In the genomic region with DNA sequence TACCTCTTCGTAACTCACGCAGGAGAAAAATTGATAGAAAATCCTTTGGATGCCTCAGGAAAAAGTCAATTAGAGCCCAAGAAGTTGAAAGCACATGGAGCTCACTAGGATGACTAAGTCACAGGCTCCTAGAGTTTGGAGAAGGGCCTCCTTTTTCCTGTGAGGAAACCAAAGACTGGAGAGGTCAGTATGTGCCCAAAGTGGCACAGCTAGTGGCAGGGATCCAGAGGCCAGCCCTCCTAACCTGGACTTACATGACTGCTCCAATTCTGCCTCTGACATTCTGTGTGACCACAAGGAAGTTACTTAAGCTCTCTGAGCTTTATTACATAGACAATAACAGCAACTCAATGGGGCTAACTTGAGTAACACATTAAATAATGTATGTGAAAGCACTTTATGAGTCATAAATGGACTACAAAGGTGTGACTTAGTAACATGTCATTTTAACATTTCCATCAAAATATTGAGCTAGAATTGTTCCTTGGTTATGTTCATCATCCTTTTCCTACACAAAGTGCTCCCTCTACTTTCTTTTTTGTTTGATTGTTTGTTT, we compare ENCODE assay signal across 15 cellular contexts.
DNase-seq lines count a peak whose midpoint lies in the region; ATAC-seq and TF ChIP-seq lines count a peak whose summit lies in the region.
"Had no signal": no experiment of that assay in that cellular context is flagged by ENCODE, and none has a peak within 500 bp of the region (broad histone marks: within the 10 kb centered on the region; RNA-seq: fewer than 3 reads in every experiment).

No MANE protein-coding gene starts in this region.

- TF ChIP-seq CTCF in PC-3 (conservative IDR thresholded peaks at IDR 0.05; ENCODE audit: low read depth, low read length) (no peak), epithelial cell of esophagus (IDR thresholded peaks at IDR 0.05; ENCODE audit: insufficient read depth, low read depth, low read length, missing control alignments) (no peak), left lung (IDR thresholded peaks at IDR 0.05) (no peak)

- H3K9me2 ChIP-seq in PC-3 (replicated peaks; ENCODE audit: low read length) = no peaks in the 10 kb centered on the region

- intact Hi-C loops in PC-3 (cut with micrococcal nuclease) (no loop called here), left lung (cut with DNase I) (no loop called here)

- no TSS peak for BruUV-seq in PC-3 (replicated peaks; lab: Mats Ljungman, UMichigan)

- peak; percentile 34 to 61 for ATAC-seq in activated naive CD4-positive, alpha-beta T cell treated with anti-CD3 and anti-CD28 coated beads, Interleukin-2, amount 50 U/mL, for 72 hours
- ATAC-seq in PC-3 (no peak), left lung (peak; percentile 18)
- ATAC-seq: GM23338 had no signal

- no peaks in the 10 kb centered on the region for H4K20me1 ChIP-seq in PC-3 (ENCODE audit: low read length)
- H4K20me1 ChIP-seq: BLaER1 treated with 17β-estradiol and CSF1 and Interleukin-3, amounts not matched to agents 10 nM and 100 nM had no signal

- no peak overlapping the region for H3K4me2 ChIP-seq in PC-3 (ENCODE audit: low read length)
- H3K4me2 ChIP-seq: BLaER1 treated with 17β-estradiol and CSF1 and Interleukin-3, amounts not matched to agents 10 nM and 100 nM; GM23338 had no signal

- H3K27ac Mint-ChIP-seq in activated naive CD4-positive, alpha-beta T cell treated with anti-CD3 and anti-CD28 coated beads, Interleukin-2, amount 50 U/mL, for 72 hours = no peak overlapping the region
- no peak overlapping the region for H3K27ac Mint-ChIP-seq in activated naive CD4-positive, alpha-beta T cell treated with anti-CD3 and anti-CD28 coated beads, Interleukin-2, amount 10 ng/mL, durations not matched to agents 7 days and 5 days
- no peak overlapping the region for H3K27ac Mint-ChIP-seq in activated CD4-positive, alpha-beta memory T cell treated with anti-CD3 and anti-CD28 coated beads, Interleukin-2, amount 10 ng/mL, durations not matched to agents 7 days and 5 days
- H3K27ac Mint-ChIP-seq: CD4-positive, CD25-positive, alpha-beta regulatory T cell; GM23338 had no signal

- no peak overlapping the region for H3K4me3 ChIP-seq in PC-3 (ENCODE audit: low read length)
- no peak overlapping the region for H3K4me3 ChIP-seq in epithelial cell of esophagus (ENCODE audit: low read length)
- no peak overlapping the region for H3K4me3 ChIP-seq in left lung
- H3K4me3 ChIP-seq: BLaER1 treated with 17β-estradiol and CSF1 and Interleukin-3, amounts not matched to agents 10 nM and 100 nM; GM23338 had no signal

- H3K4me1 ChIP-seq in PC-3 (ENCODE audit: insufficient read depth, low read length) (no peaks in the 10 kb centered on the region), left lung (no peaks in the 10 kb centered on the region)

- peaks cover 24% of the 10 kb centered on the region for H3K27me3 ChIP-seq in PC-3 (ENCODE audit: low read length)
- no peaks in the 10 kb centered on the region for H3K27me3 ChIP-seq in left lung
- H3K27me3 ChIP-seq: BLaER1 treated with 17β-estradiol and CSF1 and Interleukin-3, amounts not matched to agents 10 nM and 100 nM had no signal

- H3K9ac ChIP-seq in PC-3 (ENCODE audit: low read length) = no peak overlapping the region
- H3K9ac ChIP-seq: BLaER1 treated with 17β-estradiol and CSF1 and Interleukin-3, amounts not matched to agents 10 nM and 100 nM had no signal

- H3K4me3 Mint-ChIP-seq in activated naive CD4-positive, alpha-beta T cell treated with anti-CD3 and anti-CD28 coated beads, Interleukin-2, amount 10 ng/mL, durations not matched to agents 7 days and 5 days = no peak overlapping the region
- no peak overlapping the region for H3K4me3 Mint-ChIP-seq in activated CD4-positive, alpha-beta memory T cell treated with anti-CD3 and anti-CD28 coated beads, Interleukin-2, amount 10 ng/mL, durations not matched to agents 7 days and 5 days
- H3K4me3 Mint-ChIP-seq: CD4-positive, CD25-positive, alpha-beta regulatory T cell; GM23338 had no signal

- no peaks in the 10 kb centered on the region for H3F3A ChIP-seq in PC-3 (ENCODE audit: low read length, unreplicated experiment)

- H3K27me3 Mint-ChIP-seq in activated naive CD4-positive, alpha-beta T cell treated with anti-CD3 and anti-CD28 coated beads, Interleukin-2, amount 10 ng/mL, durations not matched to agents 7 days and 5 days = no peaks in the 10 kb centered on the region
- H3K27me3 Mint-ChIP-seq in activated CD4-positive, alpha-beta memory T cell treated with anti-CD3 and anti-CD28 coated beads, Interleukin-2, amount 10 ng/mL, durations not matched to agents 7 days and 5 days = peaks cover 11% of the 10 kb centered on the region
- H3K27me3 Mint-ChIP-seq: CD4-positive, CD25-positive, alpha-beta regulatory T cell had no signal

- no peak for DNase-seq in activated naive CD4-positive, alpha-beta T cell treated with anti-CD3 and anti-CD28 coated beads, Interleukin-2, amount 50 U/mL, for 72 hours (ENCODE audit: low spot score in 2 of 2)
- DNase-seq in activated naive CD4-positive, alpha-beta T cell treated with anti-CD3 and anti-CD28 coated beads, Interleukin-2, amount 10 ng/mL, durations not matched to agents 7 days and 5 days = no peak
- peak; percentile 8 for DNase-seq in PC-3
- DNase-seq in epithelial cell of esophagus (ENCODE audit: low read depth) = peak; percentile 18
- no peak for DNase-seq in left lung
- no peak for DNase-seq in activated gamma-delta T cell (lab: John Stamatoyannopoulos, UW)
- DNase-seq in activated CD4-positive, alpha-beta memory T cell treated with anti-CD3 and anti-CD28 coated beads, Interleukin-2, amount 10 ng/mL, durations not matched to agents 7 days and 5 days = no peak
- no peak for DNase-seq in NCI-H2029 (lab: John Stamatoyannopoulos, UW)
- DNase-seq: 8988T; Calu3; CD4-positive, CD25-positive, alpha-beta regulatory T cell; DMS 273 treated with DMSO at 0.1 percent for 48 hours; H7 had no signal

- H2AFZ ChIP-seq in PC-3 (ENCODE audit: low read length) = no peak overlapping the region
- H2AFZ ChIP-seq: GM23338 had no signal

- no peak overlapping the region for H3K27ac ChIP-seq in PC-3 (ENCODE audit: low read length)
- H3K27ac ChIP-seq in left lung = no peak overlapping the region
- H3K27ac ChIP-seq: BLaER1 treated with 17β-estradiol and CSF1 and Interleukin-3, amounts not matched to agents 10 nM and 100 nM had no signal

- no peaks in the 10 kb centered on the region for H3K36me3 Mint-ChIP-seq in activated naive CD4-positive, alpha-beta T cell treated with anti-CD3 and anti-CD28 coated beads, Interleukin-2, amount 50 U/mL, for 72 hours
- H3K36me3 Mint-ChIP-seq in activated naive CD4-positive, alpha-beta T cell treated with anti-CD3 and anti-CD28 coated beads, Interleukin-2, amount 10 ng/mL, durations not matched to agents 7 days and 5 days = no peaks in the 10 kb centered on the region
- H3K36me3 Mint-ChIP-seq in activated CD4-positive, alpha-beta memory T cell treated with anti-CD3 and anti-CD28 coated beads, Interleukin-2, amount 10 ng/mL, durations not matched to agents 7 days and 5 days (ENCODE audit: low read depth) = no peaks in the 10 kb centered on the region
- H3K36me3 Mint-ChIP-seq: CD4-positive, CD25-positive, alpha-beta regulatory T cell had no signal

- POLR2A ChIA-PET in PC-3 (lab: Charles Lee; ENCODE audit: unreplicated experiment) = no interaction called here
- POLR2A ChIA-PET in activated CD4-positive, alpha-beta memory T cell treated with anti-CD3 and anti-CD28 coated beads, Interleukin-2, amount 10 ng/mL, durations not matched to agents 7 days and 5 days (lab: Charles Lee) = no interaction called here

- no peaks in the 10 kb centered on the region for H3K79me2 ChIP-seq in PC-3 (ENCODE audit: low read length)

- H3K9me3 ChIP-seq in PC-3 (ENCODE audit: low read length) = no peaks in the 10 kb centered on the region
- no peaks in the 10 kb centered on the region for H3K9me3 ChIP-seq in left lung
- H3K9me3 ChIP-seq: BLaER1 treated with 17β-estradiol and CSF1 and Interleukin-3, amounts not matched to agents 10 nM and 100 nM had no signal

- CTCF ChIA-PET in activated naive CD4-positive, alpha-beta T cell treated with anti-CD3 and anti-CD28 coated beads, Interleukin-2, amount 10 ng/mL, durations not matched to agents 7 days and 5 days (lab: Charles Lee) = no interaction called here
- CTCF ChIA-PET in PC-3 (lab: Charles Lee) = no interaction called here
- CTCF ChIA-PET in activated CD4-positive, alpha-beta memory T cell treated with anti-CD3 and anti-CD28 coated beads, Interleukin-2, amount 10 ng/mL, durations not matched to agents 7 days and 5 days (lab: Charles Lee) = no interaction called here

- no peaks in the 10 kb centered on the region for H3K9me3 Mint-ChIP-seq in activated naive CD4-positive, alpha-beta T cell treated with anti-CD3 and anti-CD28 coated beads, Interleukin-2, amount 50 U/mL, for 72 hours
- no peaks in the 10 kb centered on the region for H3K9me3 Mint-ChIP-seq in activated naive CD4-positive, alpha-beta T cell treated with anti-CD3 and anti-CD28 coated beads, Interleukin-2, amount 10 ng/mL, durations not matched to agents 7 days and 5 days
- H3K9me3 Mint-ChIP-seq in activated CD4-positive, alpha-beta memory T cell treated with anti-CD3 and anti-CD28 coated beads, Interleukin-2, amount 10 ng/mL, durations not matched to agents 7 days and 5 days = no peaks in the 10 kb centered on the region
- H3K9me3 Mint-ChIP-seq: GM23338 had no signal

- no peaks in the 10 kb centered on the region for H3K4me1 Mint-ChIP-seq in activated naive CD4-positive, alpha-beta T cell treated with anti-CD3 and anti-CD28 coated beads, Interleukin-2, amount 10 ng/mL, durations not matched to agents 7 days and 5 days
- H3K4me1 Mint-ChIP-seq in activated CD4-positive, alpha-beta memory T cell treated with anti-CD3 and anti-CD28 coated beads, Interleukin-2, amount 10 ng/mL, durations not matched to agents 7 days and 5 days = no peaks in the 10 kb centered on the region
- H3K4me1 Mint-ChIP-seq: CD4-positive, CD25-positive, alpha-beta regulatory T cell had no signal

- H3K36me3 ChIP-seq in PC-3 (ENCODE audit: low read depth, low read length) (no peaks in the 10 kb centered on the region), left lung (no peaks in the 10 kb centered on the region)
- H3K36me3 ChIP-seq: BLaER1 treated with 17β-estradiol and CSF1 and Interleukin-3, amounts not matched to agents 10 nM and 100 nM had no signal

Comparison
In these comparisons a context has a peak if more than half of its experiments do, and no peak if none do; other contexts are left out.
1. DNase-seq: peak in PC-3 (single experiment) and epithelial cell of esophagus (single experiment); none in activated naive CD4-positive, alpha-beta T cell treated with anti-CD3 and anti-CD28 coated beads, Interleukin-2, amount 50 U/mL, for 72 hours (0 of 2), activated naive CD4-positive, alpha-beta T cell treated with anti-CD3 and anti-CD28 coated beads, Interleukin-2, amount 10 ng/mL, durations not matched to agents 7 days and 5 days (single experiment), left lung (0 of 2), activated gamma-delta T cell (single experiment), activated CD4-positive, alpha-beta memory T cell treated with anti-CD3 and anti-CD28 coated beads, Interleukin-2, amount 10 ng/mL, durations not matched to agents 7 days and 5 days (single experiment) and NCI-H2029 (single experiment).